ENCODE assay signal across 8 cellular contexts in the genomic region with DNA sequence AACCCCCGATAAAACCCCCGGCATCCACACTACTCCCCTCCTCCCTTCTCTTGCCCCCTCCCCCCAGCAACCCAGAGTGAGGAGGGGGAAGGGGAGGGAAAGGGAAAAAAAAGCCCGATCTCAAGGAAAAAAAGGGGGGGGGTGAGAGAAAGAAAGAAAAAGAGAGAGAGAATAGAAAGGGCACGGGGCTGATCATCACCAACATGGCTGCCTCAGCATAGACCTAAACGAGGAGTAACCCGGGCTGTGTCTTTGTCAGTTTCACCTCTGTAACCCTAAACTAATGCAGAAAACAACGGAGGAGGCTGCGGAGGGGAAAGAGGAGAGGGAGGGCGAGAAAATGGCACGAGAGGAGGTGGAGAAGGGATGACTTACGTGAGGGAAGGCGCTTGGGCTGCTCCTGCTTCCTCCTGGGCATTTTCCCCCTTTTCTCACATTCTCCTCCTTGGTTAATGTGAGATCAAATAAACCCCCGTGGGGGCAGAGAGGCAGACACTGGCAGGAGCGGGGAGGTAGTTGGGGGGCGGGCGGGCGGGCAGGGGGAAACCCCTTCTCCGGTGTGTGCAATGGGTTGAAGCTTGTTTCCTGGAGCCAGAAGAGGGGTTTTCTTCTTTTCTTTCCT. TPM values are rescaled to one million over a fixed set of nuclear protein-coding genes. Genes with fewer than 3 reads are reported as not detected.
A peak's percentile ranks its signal among the peaks of the same experiment; 100 is the strongest.
DNase-seq lines count a peak whose midpoint lies in the region; ATAC-seq, FAIRE-seq and TF ChIP-seq lines count a peak whose summit lies in the region.

No MANE protein-coding gene starts in this region.

- H3K79me2 ChIP-seq in endothelial cell of umbilical vein (ENCODE audit: control insufficient read depth, insufficient read depth, low read length) = peaks cover 23% of the 10 kb centered on the region

- TF ChIP-seq POLR2A in endothelial cell of umbilical vein (IDR thresholded peaks at IDR 0.05; ENCODE audit: low read depth, low read length) = peak; percentile 16

- H2AFZ ChIP-seq in endothelial cell of umbilical vein (ENCODE audit: low read depth, low read length) = peak overlapping the region; percentile 97

- H3K27me3 ChIP-seq in endothelial cell of umbilical vein (ENCODE audit: control insufficient read depth in 2 of 2, insufficient read depth in 2 of 2, low read length in 2 of 2) (no peaks in the 10 kb centered on the region), muscle layer of duodenum (ENCODE audit: low read depth, low read length) (no peaks in the 10 kb centered on the region), subcutaneous abdominal adipose tissue (ENCODE audit: control insufficient read depth in 5 of 5, insufficient read depth in 4 of 5, low read length in 5 of 5) (no peaks in the 10 kb centered on the region)

- intact Hi-C loops in endothelial cell of umbilical vein (cut with micrococcal nuclease) = loop anchor here (1.0 to 10.0 kb wide), 5 partner anchors 14 to 841 kb away; partner anchors contain the start of genes ABCE1, ANAPC10 and SLC10A7

- no peak for ATAC-seq in GM18858 (IDR thresholded peaks at IDR 0.05; ENCODE audit: unreplicated experiment)

- dilution Hi-C loops in endothelial cell of umbilical vein (cut with MboI; ENCODE audit: extremely low pct_ligation_motif_present, low sequenced_read_pairs) = no loop called here

- H3K9ac ChIP-seq in endothelial cell of umbilical vein (replicated peaks; ENCODE audit: extremely low read depth, insufficient read depth, low read length) (peak overlapping the region; percentile 96), subcutaneous abdominal adipose tissue (ENCODE audit: low read length in 5 of 5) (peak overlapping the region; percentile 56 to 82 (median 68))

- DNase-seq in GM18507 (ENCODE audit: extremely low spot score, insufficient read length, low read depth) = no peak
- DNase-seq in NCI-H1092 treated with DMSO at 0.1 percent for 48 hours (lab: John Stamatoyannopoulos, UW) = peak; percentile 56
- DNase-seq in activated CD8-positive, alpha-beta memory T cell treated with anti-CD3 and anti-CD28 coated beads for 24 hours = peak; percentile 83
- DNase-seq in endothelial cell of umbilical vein (ENCODE audit: low read depth, low spot score) = peak; percentile 51

- no peaks in the 10 kb centered on the region for H4K20me1 ChIP-seq in endothelial cell of umbilical vein (replicated peaks; ENCODE audit: control insufficient read depth, extremely low read depth, insufficient read depth, low read length)

- peak; percentile 67 for FAIRE-seq in GM18507 (lab: Jason Lieb, UNC)
- FAIRE-seq in endothelial cell of umbilical vein (lab: Jason Lieb, UNC) = no peak

- H3K4me3 ChIP-seq in endothelial cell of umbilical vein (replicated peaks in 1 of 3; ENCODE audit: insufficient read depth in 1 of 3, low read depth in 1 of 3, low read length in 3 of 3) (peak overlapping the region; percentile 81 to 97 (median 85)), muscle layer of duodenum (ENCODE audit: low read depth in 1 of 2, low read length in 2 of 2) (peak overlapping the region; percentile 89 to 93), subcutaneous abdominal adipose tissue (ENCODE audit: low read depth in 1 of 5, low read length in 5 of 5) (peak overlapping the region; percentile 83 to 99 (median 90))

- TSS peak; percentile 12 for BruUV-seq in endothelial cell of umbilical vein (replicated peaks; lab: Mats Ljungman, UMichigan)

- H3K4me1 ChIP-seq in endothelial cell of umbilical vein (ENCODE audit: control insufficient read depth, extremely low read depth, insufficient read depth, low read length) (peaks cover 22% of the 10 kb centered on the region), muscle layer of duodenum (ENCODE audit: control insufficient read depth in 1 of 2, insufficient read depth in 2 of 2, low read length in 2 of 2) (peaks cover 6 to 7% of the 10 kb centered on the region in 2 donors), subcutaneous abdominal adipose tissue (ENCODE audit: control insufficient read depth in 5 of 5, insufficient read depth in 5 of 5, low read length in 5 of 5) (peaks cover 0 to 30% (median 20%) of the 10 kb centered on the region in 5 donors)

- POLR2A ChIA-PET in endothelial cell of umbilical vein (lab: Charles Lee) = no interaction called here

- H3K36me3 ChIP-seq in endothelial cell of umbilical vein (ENCODE audit: control insufficient read depth in 2 of 2, extremely low read depth in 1 of 2, insufficient read depth in 2 of 2, low read length in 2 of 2) = no peaks in the 10 kb centered on the region
- no peaks in the 10 kb centered on the region for H3K36me3 ChIP-seq in muscle layer of duodenum (ENCODE audit: control insufficient read depth in 1 of 2, insufficient read depth in 2 of 2, low read length in 2 of 2)
- no peaks in the 10 kb centered on the region for H3K36me3 ChIP-seq in subcutaneous abdominal adipose tissue (ENCODE audit: control insufficient read depth in 5 of 5, insufficient read depth in 5 of 5, low read length in 5 of 5)

- no peaks in the 10 kb centered on the region for H3K9me1 ChIP-seq in endothelial cell of umbilical vein (replicated peaks; ENCODE audit: control insufficient read depth, extremely low read depth, insufficient read depth, low read length)

- peak overlapping the region; percentile 91 for H3K4me2 ChIP-seq in endothelial cell of umbilical vein (ENCODE audit: insufficient read depth, low read length)

- H3K27ac ChIP-seq in 22Rv1 = peak overlapping the region; percentile 75
- peak overlapping the region; percentile 94 for H3K27ac ChIP-seq in endothelial cell of umbilical vein (ENCODE audit: insufficient read depth, low read depth, low read length)
- peak overlapping the region; percentile 84 for H3K27ac ChIP-seq in muscle layer of duodenum (ENCODE audit: low read length)
- H3K27ac ChIP-seq in subcutaneous abdominal adipose tissue (ENCODE audit: low read depth, low read length) = peak overlapping the region; percentile 79

- no peaks in the 10 kb centered on the region for H3K9me3 ChIP-seq in endothelial cell of umbilical vein (replicated peaks; ENCODE audit: control insufficient read depth, insufficient read depth, low read length)
- no peaks in the 10 kb centered on the region for H3K9me3 ChIP-seq in muscle layer of duodenum (ENCODE audit: control insufficient read depth in 1 of 2, low read length in 2 of 2)
- no peaks in the 10 kb centered on the region for H3K9me3 ChIP-seq in subcutaneous abdominal adipose tissue (ENCODE audit: control insufficient read depth in 5 of 5, low read length in 5 of 5)

- TF ChIP-seq CTCF in 22Rv1 (IDR thresholded peaks at IDR 0.05) = no peak
- TF ChIP-seq CTCF in endothelial cell of umbilical vein (IDR thresholded peaks at IDR 0.05; ENCODE audit: extremely low read depth in 1 of 2, insufficient read depth in 1 of 2, low read depth in 1 of 2, low read length in 2 of 2) = no peak

- CTCF ChIA-PET in endothelial cell of umbilical vein (lab: Charles Lee) = interaction anchor here (0.7 to 1.1 kb wide), 4 partner anchors 14 to 876 kb away, joined by 3 read pairs; no protein-coding TSS in a partner anchor

TF ChIP-seq in endothelial cell of umbilical vein, 7 proteins besides CTCF, POLR2A, EP300 and RAD21:
- TF ChIP-seq MYC (IDR thresholded peaks at IDR 0.05; ENCODE audit: low read depth, low read length) (no peak), EZH2 (IDR thresholded peaks at IDR 0.05; ENCODE audit: borderline replicate concordance, low read depth, low read length, severe bottlenecking) (no peak), GATA2 (IDR thresholded peaks at IDR 0.05; ENCODE audit: insufficient read depth, insufficient read length, low read depth, low read length) (no peak), FOS (IDR thresholded peaks at IDR 0.05; ENCODE audit: borderline replicate concordance, insufficient read depth, low read length) (no peak), POLR2AphosphoS5 (IDR thresholded peaks at IDR 0.05; ENCODE audit: insufficient read depth, low read depth, low read length) (no peak), JUN (IDR thresholded peaks at IDR 0.05; ENCODE audit: borderline replicate concordance, insufficient read depth, insufficient read length, low read depth) (no peak)
- TF ChIP-seq, protein P1, sequence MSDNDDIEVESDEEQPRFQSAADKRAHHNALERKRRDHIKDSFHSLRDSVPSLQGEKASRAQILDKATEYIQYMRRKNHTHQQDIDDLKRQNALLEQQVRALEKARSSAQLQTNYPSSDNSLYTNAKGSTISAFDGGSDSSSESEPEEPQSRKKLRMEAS (IDR thresholded peaks at IDR 0.05; ENCODE audit: insufficient read depth, insufficient read length) = no peak
TF ChIP-seq in endothelial cell of umbilical vein: peak in this region for 0.

RNA-seq across cellular contexts. Expression of gene ZNF827, which starts 0.5 kb away (rescaled TPM):
- total RNA-seq in endothelial cell of umbilical vein = 16.9 and 22.1 TPM in 2 replicates
- 18.5 and 23.7 TPM in 2 replicates for polyA plus RNA-seq in endothelial cell of umbilical vein
- polyA plus RNA-seq in endothelial cell of umbilical vein (2011; cell fraction: cytosol; rRNA removed) = 12.3 and 12.9 TPM in 2 replicates
- 39.9 and 52.9 TPM in 2 replicates for polyA plus RNA-seq in endothelial cell of umbilical vein (2011; cell fraction: nucleus; rRNA removed)
- polyA plus RNA-seq in endothelial cell of umbilical vein (2012) = 7.3 and 12.5 TPM in 2 replicates
- polyA minus RNA-seq in endothelial cell of umbilical vein = 25.5 and 30.5 TPM in 2 replicates
- not detected for polyA minus RNA-seq in endothelial cell of umbilical vein (2011; cell fraction: cytosol; rRNA and poly(A)+ RNA removed)
- 37.3 and 44.8 TPM in 2 replicates for polyA minus RNA-seq in endothelial cell of umbilical vein (2011; cell fraction: nucleus; rRNA and poly(A)+ RNA removed)
